ENCODE assay signal across 15 cellular contexts in genomic region chr1:51960262-51960661, GRCh38. TPM values are rescaled to one million over a fixed set of nuclear protein-coding genes. Genes with fewer than 3 reads are reported as not detected.
DNase-seq lines count a peak whose midpoint lies in the region; ATAC-seq and TF ChIP-seq lines count a peak whose summit lies in the region.
"Had no signal": no experiment of that assay in that cellular context is flagged by ENCODE, and none has a peak within 500 bp of the region (broad histone marks: within the 10 kb centered on the region; RNA-seq: fewer than 3 reads in every experiment).

No MANE protein-coding gene starts in this region.

- H3K4me2 ChIP-seq in mammary epithelial cell (ENCODE audit: insufficient read depth, low read depth, low read length), result no peak overlapping the region

- dilution Hi-C loops in mammary epithelial cell (cut with HindIII; ENCODE audit: low sequenced_read_pairs), result no loop called here

- H4K20me1 ChIP-seq in mammary epithelial cell (ENCODE audit: insufficient read depth, low read length), result no peaks in the 10 kb centered on the region

- 71% methylated on average over 3 of the region's 3 CpGs for WGBS in mammary epithelial cell (ENCODE audit: low coverage, missing lambda C conversion rate)
- 63 to 100% methylated on average over 1 to 3 of the region's 3 CpGs for WGBS in endodermal cell (ENCODE audit: insufficient coverage in 1 of 2, insufficient read length in 1 of 2), 2 experiments

- H3K27ac ChIP-seq in mammary epithelial cell (ENCODE audit: insufficient read depth, low read depth, low read length), result no peak overlapping the region
- H3K27ac ChIP-seq in endodermal cell (ENCODE audit: low read depth, low read length), result no peak overlapping the region
- H3K27ac ChIP-seq in dorsolateral prefrontal cortex, result no peak overlapping the region
- H3K27ac ChIP-seq: thoracic aorta had no signal

- intact Hi-C loops in MCF 10A (cut with micrococcal nuclease) (no loop called here), mammary epithelial cell (cut with micrococcal nuclease) (no loop called here), dorsolateral prefrontal cortex (cut with DNase I) (no loop called here)

- CTCF ChIA-PET in MCF 10A (lab: Yijun Ruan, JAX) (no interaction called here), mammary epithelial cell (lab: Charles Lee; ENCODE audit: low non-redundant PET) (no interaction called here)

- no peaks in the 10 kb centered on the region for H3K36me3 ChIP-seq in mammary epithelial cell (ENCODE audit: insufficient read depth, low read length)
- peaks cover 26% of the 10 kb centered on the region for H3K36me3 ChIP-seq in endodermal cell (ENCODE audit: control insufficient read depth, insufficient read depth, low read length)
- H3K36me3 ChIP-seq: thoracic aorta had no signal

- H3K79me2 ChIP-seq in mammary epithelial cell (ENCODE audit: insufficient read depth, low read length), result no peaks in the 10 kb centered on the region

- H3K4me1 Mint-ChIP-seq in MCF 10A (ENCODE audit: insufficient read depth, unreplicated experiment) (peaks cover 6% of the 10 kb centered on the region), endodermal cell (peaks cover 47% of the 10 kb centered on the region)
- H3K4me1 Mint-ChIP-seq: immature natural killer cell had no signal

- DNase-seq in MCF 10A (ENCODE audit: unreplicated experiment) (peak; percentile 49), mammary epithelial cell (no peak), NCI-H510A treated with DMSO at 0.1 percent for 48 hours (lab: John Stamatoyannopoulos, UW) (peak; percentile 88), endodermal cell (peak; percentile 84), dorsolateral prefrontal cortex (no peak), NCI-H1105 (lab: John Stamatoyannopoulos, UW) (no peak)
- DNase-seq: activated CD8-positive, alpha-beta T cell treated with anti-CD3 and anti-CD28 coated beads for 36 hours; Caco-2; immature natural killer cell; MV-4-11; retina had no signal

- H3K4me3 Mint-ChIP-seq in MCF 10A (ENCODE audit: unreplicated experiment) (no peak overlapping the region), endodermal cell (no peak overlapping the region)
- H3K4me3 Mint-ChIP-seq: activated CD8-positive, alpha-beta T cell treated with anti-CD3 and anti-CD28 coated beads for 36 hours; immature natural killer cell; natural killer cell treated with Interleukin-12 subunit alpha and Interleukin-12 subunit beta and Interleukin-15 and Interleukin-18, amount 100 ng/mL, for 72 hours had no signal

- H3K36me3 Mint-ChIP-seq in MCF 10A (ENCODE audit: insufficient read depth, unreplicated experiment) (no peaks in the 10 kb centered on the region), endodermal cell (ENCODE audit: low read depth) (peaks cover 17% of the 10 kb centered on the region)
- H3K36me3 Mint-ChIP-seq: immature natural killer cell; natural killer cell treated with Interleukin-12 subunit alpha and Interleukin-12 subunit beta and Interleukin-15 and Interleukin-18, amount 100 ng/mL, for 72 hours had no signal

- TF ChIP-seq CTCF in MCF 10A (IDR thresholded peaks at IDR 0.05; ENCODE audit: unreplicated experiment), result no peak
- TF ChIP-seq CTCF in mammary epithelial cell (conservative IDR thresholded peaks at IDR 0.05 in 1 of 2, IDR thresholded peaks at IDR 0.05 in 1 of 2; ENCODE audit: extremely low read depth in 1 of 2, insufficient read depth in 1 of 2, low read depth in 1 of 2, low read length in 2 of 2), result no peak
- TF ChIP-seq CTCF in endodermal cell (conservative IDR thresholded peaks at IDR 0.05), result no peak
- TF ChIP-seq CTCF in dorsolateral prefrontal cortex (IDR thresholded peaks at IDR 0.05 in 54 of 56, conservative IDR thresholded peaks at IDR 0.05 in 2 of 56; ENCODE audit: low read depth in 1 of 56, partially characterized antibody in 56 of 56), result no peak

- ATAC-seq in SK-N-SH treated with all-trans-retinoic acid at 6 μM for 48 hours (no peak), GM19452 (IDR thresholded peaks at IDR 0.05; ENCODE audit: unreplicated experiment) (no peak)
- ATAC-seq: activated CD8-positive, alpha-beta T cell treated with anti-CD3 and anti-CD28 coated beads for 36 hours had no signal

- no peaks in the 10 kb centered on the region for H3K9me3 Mint-ChIP-seq in MCF 10A (ENCODE audit: unreplicated experiment)
- no peaks in the 10 kb centered on the region for H3K9me3 Mint-ChIP-seq in endodermal cell
- H3K9me3 Mint-ChIP-seq: activated CD8-positive, alpha-beta T cell treated with anti-CD3 and anti-CD28 coated beads for 36 hours; immature natural killer cell; natural killer cell treated with Interleukin-12 subunit alpha and Interleukin-12 subunit beta and Interleukin-15 and Interleukin-18, amount 100 ng/mL, for 72 hours had no signal

- POLR2A ChIA-PET in MCF 10A (lab: Yijun Ruan, JAX), result interaction anchor here (0.7 to 1.1 kb wide), 2 partner anchors 19 kb away, joined by 3 read pairs; no protein-coding TSS in a partner anchor

- in situ Hi-C loops in mammary epithelial cell (cut with MboI; ENCODE audit: low sequenced_read_pairs in 2 of 2), result no loop called here

- H3K9ac ChIP-seq in mammary epithelial cell (ENCODE audit: insufficient read depth, low read length) (no peak overlapping the region), endodermal cell (ENCODE audit: extremely low read depth, low read length, poor library complexity, severe bottlenecking) (no peak overlapping the region)

- H3K27me3 ChIP-seq in mammary epithelial cell (ENCODE audit: insufficient read depth, low read length) (no peaks in the 10 kb centered on the region), endodermal cell (ENCODE audit: control insufficient read depth, insufficient read depth, low read length, poor library complexity, severe bottlenecking) (no peaks in the 10 kb centered on the region), dorsolateral prefrontal cortex (peaks cover 0 to 8% (median 0%) of the 10 kb centered on the region in 45 donors)

- H3K9me3 ChIP-seq in mammary epithelial cell (replicated peaks; ENCODE audit: insufficient read depth, low read length) (no peaks in the 10 kb centered on the region), endodermal cell (ENCODE audit: control insufficient read depth, low read length) (peaks cover 4% of the 10 kb centered on the region)
- H3K9me3 ChIP-seq: Caco-2, thoracic aorta had no signal

- H3K4me1 ChIP-seq in mammary epithelial cell (ENCODE audit: insufficient read depth, low read length) (no peaks in the 10 kb centered on the region), endodermal cell (ENCODE audit: control insufficient read depth, insufficient read depth, low read length) (peaks cover 22% of the 10 kb centered on the region)
- H3K4me1 ChIP-seq: Caco-2 had no signal

- peaks cover 13% of the 10 kb centered on the region for H3K27me3 Mint-ChIP-seq in MCF 10A (ENCODE audit: insufficient read depth, unreplicated experiment)
- H3K27me3 Mint-ChIP-seq in endodermal cell (ENCODE audit: insufficient read depth), result no peaks in the 10 kb centered on the region

- no peak overlapping the region for H2AFZ ChIP-seq in mammary epithelial cell (ENCODE audit: low read depth, low read length)

- H3K4me3 ChIP-seq in mammary epithelial cell (replicated peaks in 1 of 3; ENCODE audit: insufficient read depth in 1 of 3, low read depth in 2 of 3, low read length in 3 of 3), result no peak overlapping the region
- no peak overlapping the region for H3K4me3 ChIP-seq in endodermal cell (ENCODE audit: low read length)
- no peak overlapping the region for H3K4me3 ChIP-seq in dorsolateral prefrontal cortex
- H3K4me3 ChIP-seq: thoracic aorta had no signal

- no peak overlapping the region for H3K27ac Mint-ChIP-seq in MCF 10A (ENCODE audit: low read depth, unreplicated experiment)
- H3K27ac Mint-ChIP-seq in endodermal cell, result peak overlapping the region; percentile 78
- H3K27ac Mint-ChIP-seq: activated CD8-positive, alpha-beta T cell treated with anti-CD3 and anti-CD28 coated beads for 36 hours; immature natural killer cell; natural killer cell treated with Interleukin-12 subunit alpha and Interleukin-12 subunit beta and Interleukin-15 and Interleukin-18, amount 100 ng/mL, for 72 hours had no signal

- BruUV-seq in MCF 10A (replicated peaks; lab: Mats Ljungman, UMichigan), result no TSS peak
- no TSS peak for BruUV-seq in mammary epithelial cell (replicated peaks; lab: Mats Ljungman, UMichigan)

TF ChIP-seq in SK-N-SH treated with all-trans-retinoic acid at 6 μM for 48 hours, 23 proteins besides CTCF, POLR2A, EP300 and RAD21:
- no peak for TF ChIP-seq ZFP3 (CRISPR knock-in tag; IDR thresholded peaks at IDR 0.05)
- no peak for TF ChIP-seq ISL1 (CRISPR knock-in tag; IDR thresholded peaks at IDR 0.05)
- no peak for TF ChIP-seq GLIS3 (CRISPR knock-in tag; IDR thresholded peaks at IDR 0.05)
- TF ChIP-seq ESRRG (CRISPR knock-in tag; IDR thresholded peaks at IDR 0.05), result no peak
- TF ChIP-seq BACH2 (CRISPR knock-in tag; IDR thresholded peaks at IDR 0.05; ENCODE audit: borderline replicate concordance), result no peak
- no peak for TF ChIP-seq CSDC2 (CRISPR knock-in tag; IDR thresholded peaks at IDR 0.05)

RNA-seq across cellular contexts. Expression of gene RAB3B, which starts 30.2 kb away (rescaled TPM):
- total RNA-seq in MCF 10A (2022) (0.02 and 0.05 TPM in 2 replicates), mammary epithelial cell (1 to 10 TPM in 1 of 2 donors, under 1 TPM in 1; 0.50 to 3.4 TPM), endodermal cell (10 to 100 TPM; 58.1 to 66.0 TPM), dorsolateral prefrontal cortex (10 to 100 TPM in 62 of 120 experiments, 1 to 10 TPM in 58; 2.2 to 28.2 (median 10.1) TPM)
- polyA plus RNA-seq in mammary epithelial cell, result 1.4 TPM
- 6.9 TPM for polyA minus RNA-seq in mammary epithelial cell
- 14.6 TPM for polyA plus RNA-seq in endodermal cell (2013, experiment 1 of 2)
- polyA plus RNA-seq in endodermal cell (2013, experiment 2 of 2), result 16.6 TPM
- total RNA-seq: thoracic aorta had no signal
- polyA plus RNA-seq: immature natural killer cell had no signal

Comparison
In these comparisons a context has a peak if more than half of its experiments do, and no peak if none do; other contexts are left out.
1. DNase-seq: peak in MCF 10A (single experiment), NCI-H510A treated with DMSO at 0.1 percent for 48 hours (single experiment) and endodermal cell (single experiment); none in mammary epithelial cell (single experiment), dorsolateral prefrontal cortex (0 of 10) and NCI-H1105 (single experiment).